7 cellular contexts compared by ENCODE assay signal in genomic region chr17:30734153-30734552, GRCh38.
DNase-seq lines count a peak whose midpoint lies in the region; ATAC-seq, FAIRE-seq and TF ChIP-seq lines count a peak whose summit lies in the region.
"Not testable (repeated sequence)": the region's sequence is repeated elsewhere in the genome, so short reads cannot be mapped to it uniquely, and the experiment has no call there.

No MANE protein-coding gene starts in this region.

- not testable (repeated sequence) for H3K23ac ChIP-seq in neuronal stem cell (ENCODE audit: low read depth, low read length, poor library complexity)

- SMC1A ChIA-PET in GM12878 (lab: Charles Lee; ENCODE audit: uncharacterized antibody, unreplicated experiment): interaction anchor here (1.0 to 2.1 kb wide), 2 partner anchors 16 to 46 kb away, joined by 4 to 5 read pairs; no protein-coding TSS in a partner anchor

- H3K4me1 Mint-ChIP-seq in activated CD4-positive, alpha-beta memory T cell treated with anti-CD3 and anti-CD28 coated beads, Interleukin-2, amount 10 ng/mL, durations not matched to agents 7 days and 5 days: peaks cover 40% of the 10 kb centered on the region
- H3K4me1 Mint-ChIP-seq in activated T-helper 1 cell treated with anti-CD3 and anti-CD28 coated beads, Interleukin-12 subunit alpha, Interleukin-12 subunit beta, Interleukin-2, Interleukin-4 antibody, amounts not matched to agents 30 ng/mL and 10 ng/mL and 1 ng/mL, durations not matched to agents 14 hours and 24 hours and 36 hours (ENCODE audit: low read depth): peaks cover 24% of the 10 kb centered on the region

- RAD21 ChIA-PET in GM12878 (lab: Charles Lee; ENCODE audit: unreplicated experiment): not testable (repeated sequence)

- not testable (repeated sequence) for H2BK120ac ChIP-seq in neuronal stem cell (ENCODE audit: low read depth, low read length)

- H2BK5ac ChIP-seq in neuronal stem cell (ENCODE audit: low read length): not testable (repeated sequence)

- H3K9me3 ChIP-seq in DND-41 (ENCODE audit: insufficient read depth, low read length, severe bottlenecking); GM12878 (replicated peaks; ENCODE audit: control insufficient read depth, insufficient read depth, low read length); neuronal stem cell (replicated peaks in 1 of 2; ENCODE audit: control insufficient read depth in 2 of 2, insufficient read depth in 1 of 2, low read depth in 1 of 2, low read length in 2 of 2): not testable (repeated sequence)

- peak overlapping the region; percentile 47 for H3K4me3 Mint-ChIP-seq in activated CD4-positive, alpha-beta memory T cell treated with anti-CD3 and anti-CD28 coated beads, Interleukin-2, amount 10 ng/mL, durations not matched to agents 7 days and 5 days
- peak overlapping the region; percentile 37 for H3K4me3 Mint-ChIP-seq in activated T-helper 1 cell treated with anti-CD3 and anti-CD28 coated beads, Interleukin-12 subunit alpha, Interleukin-12 subunit beta, Interleukin-2, Interleukin-4 antibody, amounts not matched to agents 30 ng/mL and 10 ng/mL and 1 ng/mL, durations not matched to agents 14 hours and 24 hours and 36 hours

- not testable (repeated sequence) for TF ChIP-seq POLR2A in NB4 (IDR thresholded peaks at IDR 0.05; ENCODE audit: extremely low read depth, insufficient read length); GM12878 (IDR thresholded peaks at IDR 0.05; ENCODE audit: low read depth, low read length)

- H2AFZ ChIP-seq in DND-41 (ENCODE audit: low read depth, low read length); GM12878 (ENCODE audit: control insufficient read depth, low read depth, low read length); neuronal stem cell (ENCODE audit: low read length): not testable (repeated sequence)

- not testable (repeated sequence) for H3K27ac ChIP-seq in DND-41 (ENCODE audit: low read length); GM12878 (ENCODE audit: control insufficient read depth, insufficient read depth); neuronal stem cell (replicated peaks; ENCODE audit: low read length)

- H3K27ac Mint-ChIP-seq in activated CD4-positive, alpha-beta memory T cell treated with anti-CD3 and anti-CD28 coated beads, Interleukin-2, amount 10 ng/mL, durations not matched to agents 7 days and 5 days; activated T-helper 1 cell treated with anti-CD3 and anti-CD28 coated beads, Interleukin-12 subunit alpha, Interleukin-12 subunit beta, Interleukin-2, Interleukin-4 antibody, amounts not matched to agents 30 ng/mL and 10 ng/mL and 1 ng/mL, durations not matched to agents 14 hours and 24 hours and 36 hours: not testable (repeated sequence)

- intact Hi-C loops in activated T-helper 1 cell treated with anti-CD3 and anti-CD28 coated beads, Interleukin-12 subunit alpha, Interleukin-12 subunit beta, Interleukin-2, Interleukin-4 antibody, amounts not matched to agents 30 ng/mL and 10 ng/mL and 1 ng/mL, durations not matched to agents 14 hours and 24 hours and 36 hours (cut with micrococcal nuclease): loop anchor here (5.0 kb wide), 1 partner anchor 88 kb away; the partner anchor contains the start of gene CRLF3
- intact Hi-C loops in GM12878 (cut with micrococcal nuclease; ENCODE audit: unreplicated experiment): not testable (repeated sequence)

- not testable (repeated sequence) for TF ChIP-seq RAD21 in GM12878 (IDR thresholded peaks at IDR 0.05; ENCODE audit: insufficient read depth, low read depth, low read length)

- CTCF ChIA-PET in activated CD4-positive, alpha-beta memory T cell treated with anti-CD3 and anti-CD28 coated beads, Interleukin-2, amount 10 ng/mL, durations not matched to agents 7 days and 5 days (lab: Charles Lee); GM12878 (lab: Yijun Ruan, JAX): not testable (repeated sequence)

- not testable (repeated sequence) for H4K8ac ChIP-seq in neuronal stem cell (ENCODE audit: low read depth, low read length)

- H3K27me3 Mint-ChIP-seq in activated CD4-positive, alpha-beta memory T cell treated with anti-CD3 and anti-CD28 coated beads, Interleukin-2, amount 10 ng/mL, durations not matched to agents 7 days and 5 days; activated T-helper 1 cell treated with anti-CD3 and anti-CD28 coated beads, Interleukin-12 subunit alpha, Interleukin-12 subunit beta, Interleukin-2, Interleukin-4 antibody, amounts not matched to agents 30 ng/mL and 10 ng/mL and 1 ng/mL, durations not matched to agents 14 hours and 24 hours and 36 hours (ENCODE audit: insufficient read depth): not testable (repeated sequence)

- not testable (repeated sequence) for H3K9ac ChIP-seq in DND-41 (ENCODE audit: low read depth, low read length); GM12878 (ENCODE audit: control insufficient read depth, insufficient read depth, low read length); neuronal stem cell (ENCODE audit: low read depth, low read length, poor library complexity)

- not testable (repeated sequence) for H3K9me3 Mint-ChIP-seq in activated CD4-positive, alpha-beta memory T cell treated with anti-CD3 and anti-CD28 coated beads, Interleukin-2, amount 10 ng/mL, durations not matched to agents 7 days and 5 days; activated T-helper 1 cell treated with anti-CD3 and anti-CD28 coated beads, Interleukin-12 subunit alpha, Interleukin-12 subunit beta, Interleukin-2, Interleukin-4 antibody, amounts not matched to agents 30 ng/mL and 10 ng/mL and 1 ng/mL, durations not matched to agents 14 hours and 24 hours and 36 hours

- peak overlapping the region; percentile 50 for H3K4me2 ChIP-seq in DND-41 (ENCODE audit: insufficient read depth, low read length)
- H3K4me2 ChIP-seq in GM12878 (ENCODE audit: control insufficient read depth, insufficient read depth): peak overlapping the region; percentile 38; the same call in 1 of the 2 replicates
- H3K4me2 ChIP-seq in neuronal stem cell (ENCODE audit: insufficient read depth, low read length, poor library complexity, severe bottlenecking): peak overlapping the region; percentile 2

- H3K36me3 Mint-ChIP-seq in activated CD4-positive, alpha-beta memory T cell treated with anti-CD3 and anti-CD28 coated beads, Interleukin-2, amount 10 ng/mL, durations not matched to agents 7 days and 5 days (ENCODE audit: low read depth): peaks cover 39% of the 10 kb centered on the region
- peaks cover 21% of the 10 kb centered on the region for H3K36me3 Mint-ChIP-seq in activated T-helper 1 cell treated with anti-CD3 and anti-CD28 coated beads, Interleukin-12 subunit alpha, Interleukin-12 subunit beta, Interleukin-2, Interleukin-4 antibody, amounts not matched to agents 30 ng/mL and 10 ng/mL and 1 ng/mL, durations not matched to agents 14 hours and 24 hours and 36 hours (ENCODE audit: low read depth)

- not testable (repeated sequence) for H3K79me1 ChIP-seq in neuronal stem cell (ENCODE audit: low read depth, low read length)

- H3K4ac ChIP-seq in neuronal stem cell (ENCODE audit: low read length): not testable (repeated sequence)

- not testable (repeated sequence) for H4K91ac ChIP-seq in neuronal stem cell (ENCODE audit: low read depth, low read length, poor library complexity)

- H4K20me1 ChIP-seq in DND-41 (ENCODE audit: insufficient read depth, low read length): peaks cover 17% of the 10 kb centered on the region; the same call in 1 of the 2 replicates
- H4K20me1 ChIP-seq in GM12878 (ENCODE audit: control insufficient read depth, insufficient read depth): not testable (repeated sequence)

- peak; percentile 5 for DNase-seq in DND-41
- not testable (repeated sequence) for DNase-seq in NB4 (ENCODE audit: low read depth); activated T-helper 1 cell treated with anti-CD3 and anti-CD28 coated beads, Interleukin-12 subunit alpha, Interleukin-12 subunit beta, Interleukin-2, Interleukin-4 antibody, amounts not matched to agents 30 ng/mL and 10 ng/mL and 1 ng/mL, durations not matched to agents 14 hours and 24 hours and 36 hours (ENCODE audit: low spot score); GM12878 (ENCODE audit: low read depth, low spot score); neuronal stem cell (ENCODE audit: low spot score)
- peak; percentile 7 for DNase-seq in activated CD4-positive, alpha-beta memory T cell treated with anti-CD3 and anti-CD28 coated beads, Interleukin-2, amount 10 ng/mL, durations not matched to agents 7 days and 5 days
- DNase-seq in left lobe of liver (ENCODE audit: low spot score): peak; percentile 23

- BruUV-seq in GM12878 (replicated peaks; lab: Mats Ljungman, UMichigan): not testable (repeated sequence)

- not testable (repeated sequence) for TF ChIP-seq EP300 in GM12878 (IDR thresholded peaks at IDR 0.05; ENCODE audit: borderline replicate concordance in 1 of 2, control insufficient read depth in 1 of 2, low read depth in 2 of 2, low read length in 2 of 2)

- not testable (repeated sequence) for H3K18ac ChIP-seq in neuronal stem cell (ENCODE audit: low read length)

- H3K36me3 ChIP-seq in DND-41 (ENCODE audit: insufficient read depth, low read length) (peaks cover 29% of the 10 kb centered on the region), neuronal stem cell (replicated peaks in 1 of 2; ENCODE audit: control insufficient read depth in 2 of 2, insufficient read depth in 2 of 2, low read length in 2 of 2) (peaks cover 0 to 45% of the 10 kb centered on the region in 2 donors)
- H3K36me3 ChIP-seq in GM12878 (ENCODE audit: control insufficient read depth in 2 of 2, insufficient read depth in 2 of 2, low read length in 1 of 2): not testable (repeated sequence)

- H2AK5ac ChIP-seq in neuronal stem cell (ENCODE audit: low read depth, low read length): not testable (repeated sequence)

- not testable (repeated sequence) for FAIRE-seq in GM12878 (lab: Jason Lieb, UNC)

- H3K79me2 ChIP-seq in DND-41 (ENCODE audit: insufficient read depth, low read length) (peaks cover 84% of the 10 kb centered on the region), GM12878 (ENCODE audit: control insufficient read depth, insufficient read depth, low read length) (peaks cover 45% of the 10 kb centered on the region)

- not testable (repeated sequence) for H2BK15ac ChIP-seq in neuronal stem cell (ENCODE audit: low read length)

- H3K14ac ChIP-seq in neuronal stem cell (ENCODE audit: low read length): not testable (repeated sequence)

- in situ Hi-C loops in GM12878 (cut with MboI): not testable (repeated sequence)

- not testable (repeated sequence) for TF ChIP-seq CTCF in DND-41 (IDR thresholded peaks at IDR 0.05; ENCODE audit: borderline replicate concordance, extremely low read depth, low read length, poor library complexity, severe bottlenecking); NB4 (IDR thresholded peaks at IDR 0.05; ENCODE audit: low read depth, low read length); GM12878 (IDR thresholded peaks at IDR 0.05 in 2 of 3, conservative IDR thresholded peaks at IDR 0.05 in 1 of 3; ENCODE audit: control insufficient read depth in 2 of 3, extremely low read depth in 1 of 3, insufficient read depth in 1 of 3, low read depth in 3 of 3, low read length in 3 of 3)

- ATAC-seq in DND-41 (ENCODE audit: insufficient read depth, low read depth); GM12878; left lobe of liver: not testable (repeated sequence)

- H3K27me3 ChIP-seq in DND-41 (ENCODE audit: insufficient read depth, low read length, poor library complexity); GM12878 (replicated peaks in 1 of 2; ENCODE audit: control insufficient read depth in 2 of 2, insufficient read depth in 2 of 2, low read length in 1 of 2); neuronal stem cell (ENCODE audit: control insufficient read depth in 3 of 3, insufficient read depth in 3 of 3, low read depth in 1 of 3, low read length in 3 of 3): not testable (repeated sequence)

- H3K4me3 ChIP-seq in DND-41 (ENCODE audit: low read depth in 1 of 2, low read length in 2 of 2) (peak overlapping the region in 1 of 2 experiments; percentile 33; a peak in 1 of 4 replicates), NB4 (ENCODE audit: low read depth, low read length) (peak overlapping the region; percentile 56)
- H3K4me3 ChIP-seq in GM12878; neuronal stem cell (ENCODE audit: low read length in 2 of 2): not testable (repeated sequence)

- 93% methylated on average over 14 of the region's 14 CpGs for WGBS in GM12878 (ENCODE audit: insufficient coverage, insufficient replicate concordance, low lambda C conversion rate, missing lambda C conversion rate)
- no CpG with 5 or more reads among the region's 14 CpGs for WGBS in neuronal stem cell (ENCODE audit: extremely low coverage in 2 of 2, insufficient read length in 2 of 2, insufficient replicate concordance in 1 of 2), 2 donors

- POLR2A ChIA-PET in activated CD4-positive, alpha-beta memory T cell treated with anti-CD3 and anti-CD28 coated beads, Interleukin-2, amount 10 ng/mL, durations not matched to agents 7 days and 5 days (lab: Charles Lee): interaction anchor here (1.7 kb wide), 1 partner anchor 21 kb away, joined by 3 read pairs; no protein-coding TSS in a partner anchor
- POLR2A ChIA-PET in GM12878 (lab: Charles Lee): interaction anchor here (1.2 kb wide), 1 partner anchor 90 kb away, joined by 3 read pairs; no protein-coding TSS in a partner anchor

- H2BK12ac ChIP-seq in neuronal stem cell (ENCODE audit: low read length): not testable (repeated sequence)

- peaks cover 26% of the 10 kb centered on the region for H3K4me1 ChIP-seq in DND-41 (ENCODE audit: insufficient read depth, low read length)
- not testable (repeated sequence) for H3K4me1 ChIP-seq in GM12878 (ENCODE audit: control insufficient read depth, insufficient read depth, low read length); neuronal stem cell (ENCODE audit: control insufficient read depth in 2 of 2, insufficient read depth in 1 of 2, low read depth in 1 of 2, low read length in 2 of 2)
